Comparison of ENCODE assay signal across 1 cellular context in the genomic region with DNA sequence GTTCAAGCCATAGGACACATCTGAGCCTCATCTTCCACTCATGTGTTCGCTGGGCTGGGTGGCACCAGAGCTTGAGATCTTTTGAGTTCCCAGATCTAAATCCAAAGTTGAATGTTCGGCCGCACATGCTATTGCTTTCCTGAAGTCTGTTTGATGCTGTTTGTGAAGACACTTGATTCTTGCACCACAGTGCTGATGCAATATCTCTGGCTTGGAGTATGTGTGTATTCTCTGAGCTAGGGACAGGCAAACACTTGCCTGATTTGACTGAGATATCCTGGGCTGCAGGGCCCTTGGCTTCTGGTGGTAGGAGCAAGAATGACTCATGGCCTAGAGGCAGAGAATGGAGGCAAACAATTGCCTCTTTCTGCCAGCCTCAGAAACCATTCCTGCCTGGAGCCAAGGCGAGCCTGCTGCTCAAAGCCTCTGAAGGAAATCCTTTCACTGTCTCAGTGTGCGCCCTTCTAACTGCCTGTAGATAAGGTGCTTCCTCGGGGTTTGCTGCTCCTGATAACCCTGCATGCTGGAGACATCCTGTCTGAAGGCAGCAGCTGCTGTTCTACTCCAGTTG.
TF ChIP-seq lines count a peak whose summit lies in the region.

No MANE protein-coding gene starts in this region.

TF ChIP-seq in HepG2, 621 proteins besides CTCF, POLR2A, EP300 and RAD21 (continued from another document and continues in another):
- TF ChIP-seq, protein P1, sequence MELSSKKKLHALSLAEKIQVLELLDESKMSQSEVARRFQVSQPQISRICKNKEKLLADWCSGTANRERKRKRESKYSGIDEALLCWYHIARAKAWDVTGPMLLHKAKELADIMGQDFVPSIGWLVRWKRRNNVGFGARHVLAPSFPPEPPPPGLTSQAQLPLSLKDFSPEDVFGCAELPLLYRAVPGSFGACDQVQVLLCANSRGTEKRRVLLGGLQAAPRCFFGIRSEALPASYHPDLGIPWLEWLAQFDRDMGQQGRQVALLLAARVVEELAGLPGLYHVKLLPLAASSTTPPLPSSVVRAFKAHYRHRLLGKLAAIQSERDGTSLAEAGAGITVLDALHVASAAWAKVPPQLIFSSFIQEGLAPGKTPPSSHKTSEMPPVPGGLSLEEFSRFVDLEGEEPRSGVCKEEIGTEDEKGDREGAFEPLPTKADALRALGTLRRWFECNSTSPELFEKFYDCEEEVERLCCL (CRISPR knock-in tag; IDR thresholded peaks at IDR 0.05; ENCODE audit: borderline replicate concordance): no peak
- TF ChIP-seq ZFX (CRISPR knock-in tag; IDR thresholded peaks at IDR 0.05; ENCODE audit: low read depth) (peak; percentile 65; the same call in 1 of the 2 replicates), ZNF10 (CRISPR knock-in tag; IDR thresholded peaks at IDR 0.05; ENCODE audit: borderline replicate concordance, low read depth) (no peak), CC2D1A (CRISPR knock-in tag; IDR thresholded peaks at IDR 0.05) (no peak), ZNF235 (CRISPR knock-in tag; IDR thresholded peaks at IDR 0.05; ENCODE audit: borderline replicate concordance) (no peak), SP140L (CRISPR knock-in tag; IDR thresholded peaks at IDR 0.05; ENCODE audit: borderline replicate concordance) (no peak), ZNF879 (CRISPR knock-in tag; IDR thresholded peaks at IDR 0.05) (no peak), ZNF605 (CRISPR knock-in tag; IDR thresholded peaks at IDR 0.05) (no peak), ZNF343 (CRISPR knock-in tag; IDR thresholded peaks at IDR 0.05) (no peak), ZMYM4 (CRISPR knock-in tag; IDR thresholded peaks at IDR 0.05) (peak; percentile 48; the same call in 1 of the 2 replicates), SKI (IDR thresholded peaks at IDR 0.05; ENCODE audit: partially characterized antibody) (peak; percentile 26), RBFOX2 (IDR thresholded peaks at IDR 0.05; ENCODE audit: low read depth, low read length) (no peak), NFIC (IDR thresholded peaks at IDR 0.05; ENCODE audit: low read length) (no peak), NFYC (CRISPR knock-in tag; IDR thresholded peaks at IDR 0.05) (no peak), ZEB1 (IDR thresholded peaks at IDR 0.05; ENCODE audit: insufficient replicate concordance, low read depth) (no peak), TBP (CRISPR knock-in tag; IDR thresholded peaks at IDR 0.05) (no peak), ZNF230 (CRISPR knock-in tag; IDR thresholded peaks at IDR 0.05) (no peak), ZNF24 (IDR thresholded peaks at IDR 0.05) (no peak), NRL (CRISPR knock-in tag; IDR thresholded peaks at IDR 0.05; ENCODE audit: borderline replicate concordance) (no peak), ZNF703 (CRISPR knock-in tag; IDR thresholded peaks at IDR 0.05; ENCODE audit: borderline replicate concordance) (no peak), ZFAT (CRISPR knock-in tag; conservative IDR thresholded peaks at IDR 0.05) (no peak), NR2F1 (CRISPR knock-in tag; IDR thresholded peaks at IDR 0.05) (no peak), ZNF264 (CRISPR knock-in tag; IDR thresholded peaks at IDR 0.05) (peak; percentile 68; the same call in 1 of the 2 replicates), ZNF382 (CRISPR knock-in tag; IDR thresholded peaks at IDR 0.05; ENCODE audit: borderline replicate concordance) (no peak), ZNF256 (CRISPR knock-in tag; conservative IDR thresholded peaks at IDR 0.05) (peak; percentile 38; the same call in 1 of the 2 replicates), MBNL3 (CRISPR knock-in tag; conservative IDR thresholded peaks at IDR 0.05) (no peak), PPARG (CRISPR knock-in tag; conservative IDR thresholded peaks at IDR 0.05) (peak; percentile 73), RFX3 (CRISPR knock-in tag; IDR thresholded peaks at IDR 0.05) (no peak), ZNF501 (CRISPR knock-in tag; IDR thresholded peaks at IDR 0.05) (peak; percentile 68; the same call in 1 of the 2 replicates), SIX4 (CRISPR knock-in tag; IDR thresholded peaks at IDR 0.05) (0 out of 2 replicates have a peak, but pooled peaks have one; percentile 12)
- TF ChIP-seq, protein P2, sequence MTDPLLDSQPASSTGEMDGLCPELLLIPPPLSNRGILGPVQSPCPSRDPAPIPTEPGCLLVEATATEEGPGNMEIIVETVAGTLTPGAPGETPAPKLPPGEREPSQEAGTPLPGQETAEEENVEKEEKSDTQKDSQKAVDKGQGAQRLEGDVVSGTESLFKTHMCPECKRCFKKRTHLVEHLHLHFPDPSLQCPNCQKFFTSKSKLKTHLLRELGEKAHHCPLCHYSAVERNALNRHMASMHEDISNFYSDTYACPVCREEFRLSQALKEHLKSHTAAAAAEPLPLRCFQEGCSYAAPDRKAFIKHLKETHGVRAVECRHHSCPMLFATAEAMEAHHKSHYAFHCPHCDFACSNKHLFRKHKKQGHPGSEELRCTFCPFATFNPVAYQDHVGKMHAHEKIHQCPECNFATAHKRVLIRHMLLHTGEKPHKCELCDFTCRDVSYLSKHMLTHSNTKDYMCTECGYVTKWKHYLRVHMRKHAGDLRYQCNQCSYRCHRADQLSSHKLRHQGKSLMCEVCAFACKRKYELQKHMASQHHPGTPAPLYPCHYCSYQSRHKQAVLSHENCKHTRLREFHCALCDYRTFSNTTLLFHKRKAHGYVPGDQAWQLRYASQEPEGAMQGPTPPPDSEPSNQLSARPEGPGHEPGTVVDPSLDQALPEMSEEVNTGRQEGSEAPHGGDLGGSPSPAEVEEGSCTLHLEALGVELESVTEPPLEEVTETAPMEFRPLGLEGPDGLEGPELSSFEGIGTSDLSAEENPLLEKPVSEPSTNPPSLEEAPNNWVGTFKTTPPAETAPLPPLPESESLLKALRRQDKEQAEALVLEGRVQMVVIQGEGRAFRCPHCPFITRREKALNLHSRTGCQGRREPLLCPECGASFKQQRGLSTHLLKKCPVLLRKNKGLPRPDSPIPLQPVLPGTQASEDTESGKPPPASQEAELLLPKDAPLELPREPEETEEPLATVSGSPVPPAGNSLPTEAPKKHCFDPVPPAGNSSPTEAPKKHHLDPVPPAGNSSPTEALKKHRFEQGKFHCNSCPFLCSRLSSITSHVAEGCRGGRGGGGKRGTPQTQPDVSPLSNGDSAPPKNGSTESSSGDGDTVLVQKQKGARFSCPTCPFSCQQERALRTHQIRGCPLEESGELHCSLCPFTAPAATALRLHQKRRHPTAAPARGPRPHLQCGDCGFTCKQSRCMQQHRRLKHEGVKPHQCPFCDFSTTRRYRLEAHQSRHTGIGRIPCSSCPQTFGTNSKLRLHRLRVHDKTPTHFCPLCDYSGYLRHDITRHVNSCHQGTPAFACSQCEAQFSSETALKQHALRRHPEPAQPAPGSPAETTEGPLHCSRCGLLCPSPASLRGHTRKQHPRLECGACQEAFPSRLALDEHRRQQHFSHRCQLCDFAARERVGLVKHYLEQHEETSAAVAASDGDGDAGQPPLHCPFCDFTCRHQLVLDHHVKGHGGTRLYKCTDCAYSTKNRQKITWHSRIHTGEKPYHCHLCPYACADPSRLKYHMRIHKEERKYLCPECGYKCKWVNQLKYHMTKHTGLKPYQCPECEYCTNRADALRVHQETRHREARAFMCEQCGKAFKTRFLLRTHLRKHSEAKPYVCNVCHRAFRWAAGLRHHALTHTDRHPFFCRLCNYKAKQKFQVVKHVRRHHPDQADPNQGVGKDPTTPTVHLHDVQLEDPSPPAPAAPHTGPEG (CRISPR knock-in tag; IDR thresholded peaks at IDR 0.05): no peak
- TF ChIP-seq, protein P3, sequence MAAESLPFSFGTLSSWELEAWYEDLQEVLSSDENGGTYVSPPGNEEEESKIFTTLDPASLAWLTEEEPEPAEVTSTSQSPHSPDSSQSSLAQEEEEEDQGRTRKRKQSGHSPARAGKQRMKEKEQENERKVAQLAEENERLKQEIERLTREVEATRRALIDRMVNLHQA (CRISPR knock-in tag; IDR thresholded peaks at IDR 0.05): no peak
- TF ChIP-seq, protein P4, sequence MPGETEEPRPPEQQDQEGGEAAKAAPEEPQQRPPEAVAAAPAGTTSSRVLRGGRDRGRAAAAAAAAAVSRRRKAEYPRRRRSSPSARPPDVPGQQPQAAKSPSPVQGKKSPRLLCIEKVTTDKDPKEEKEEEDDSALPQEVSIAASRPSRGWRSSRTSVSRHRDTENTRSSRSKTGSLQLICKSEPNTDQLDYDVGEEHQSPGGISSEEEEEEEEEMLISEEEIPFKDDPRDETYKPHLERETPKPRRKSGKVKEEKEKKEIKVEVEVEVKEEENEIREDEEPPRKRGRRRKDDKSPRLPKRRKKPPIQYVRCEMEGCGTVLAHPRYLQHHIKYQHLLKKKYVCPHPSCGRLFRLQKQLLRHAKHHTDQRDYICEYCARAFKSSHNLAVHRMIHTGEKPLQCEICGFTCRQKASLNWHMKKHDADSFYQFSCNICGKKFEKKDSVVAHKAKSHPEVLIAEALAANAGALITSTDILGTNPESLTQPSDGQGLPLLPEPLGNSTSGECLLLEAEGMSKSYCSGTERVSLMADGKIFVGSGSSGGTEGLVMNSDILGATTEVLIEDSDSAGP (CRISPR knock-in tag; IDR thresholded peaks at IDR 0.05; ENCODE audit: borderline replicate concordance): peak; percentile 49
- TF ChIP-seq, protein P5, sequence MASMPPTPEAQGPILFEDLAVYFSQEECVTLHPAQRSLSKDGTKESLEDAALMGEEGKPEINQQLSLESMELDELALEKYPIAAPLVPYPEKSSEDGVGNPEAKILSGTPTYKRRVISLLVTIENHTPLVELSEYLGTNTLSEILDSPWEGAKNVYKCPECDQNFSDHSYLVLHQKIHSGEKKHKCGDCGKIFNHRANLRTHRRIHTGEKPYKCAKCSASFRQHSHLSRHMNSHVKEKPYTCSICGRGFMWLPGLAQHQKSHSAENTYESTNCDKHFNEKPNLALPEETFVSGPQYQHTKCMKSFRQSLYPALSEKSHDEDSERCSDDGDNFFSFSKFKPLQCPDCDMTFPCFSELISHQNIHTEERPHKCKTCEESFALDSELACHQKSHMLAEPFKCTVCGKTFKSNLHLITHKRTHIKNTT (CRISPR knock-in tag; IDR thresholded peaks at IDR 0.05): no peak
- TF ChIP-seq, protein P6, sequence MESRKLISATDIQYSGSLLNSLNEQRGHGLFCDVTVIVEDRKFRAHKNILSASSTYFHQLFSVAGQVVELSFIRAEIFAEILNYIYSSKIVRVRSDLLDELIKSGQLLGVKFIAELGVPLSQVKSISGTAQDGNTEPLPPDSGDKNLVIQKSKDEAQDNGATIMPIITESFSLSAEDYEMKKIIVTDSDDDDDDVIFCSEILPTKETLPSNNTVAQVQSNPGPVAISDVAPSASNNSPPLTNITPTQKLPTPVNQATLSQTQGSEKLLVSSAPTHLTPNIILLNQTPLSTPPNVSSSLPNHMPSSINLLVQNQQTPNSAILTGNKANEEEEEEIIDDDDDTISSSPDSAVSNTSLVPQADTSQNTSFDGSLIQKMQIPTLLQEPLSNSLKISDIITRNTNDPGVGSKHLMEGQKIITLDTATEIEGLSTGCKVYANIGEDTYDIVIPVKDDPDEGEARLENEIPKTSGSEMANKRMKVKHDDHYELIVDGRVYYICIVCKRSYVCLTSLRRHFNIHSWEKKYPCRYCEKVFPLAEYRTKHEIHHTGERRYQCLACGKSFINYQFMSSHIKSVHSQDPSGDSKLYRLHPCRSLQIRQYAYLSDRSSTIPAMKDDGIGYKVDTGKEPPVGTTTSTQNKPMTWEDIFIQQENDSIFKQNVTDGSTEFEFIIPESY (CRISPR knock-in tag; IDR thresholded peaks at IDR 0.05): no peak
- TF ChIP-seq, protein P7, sequence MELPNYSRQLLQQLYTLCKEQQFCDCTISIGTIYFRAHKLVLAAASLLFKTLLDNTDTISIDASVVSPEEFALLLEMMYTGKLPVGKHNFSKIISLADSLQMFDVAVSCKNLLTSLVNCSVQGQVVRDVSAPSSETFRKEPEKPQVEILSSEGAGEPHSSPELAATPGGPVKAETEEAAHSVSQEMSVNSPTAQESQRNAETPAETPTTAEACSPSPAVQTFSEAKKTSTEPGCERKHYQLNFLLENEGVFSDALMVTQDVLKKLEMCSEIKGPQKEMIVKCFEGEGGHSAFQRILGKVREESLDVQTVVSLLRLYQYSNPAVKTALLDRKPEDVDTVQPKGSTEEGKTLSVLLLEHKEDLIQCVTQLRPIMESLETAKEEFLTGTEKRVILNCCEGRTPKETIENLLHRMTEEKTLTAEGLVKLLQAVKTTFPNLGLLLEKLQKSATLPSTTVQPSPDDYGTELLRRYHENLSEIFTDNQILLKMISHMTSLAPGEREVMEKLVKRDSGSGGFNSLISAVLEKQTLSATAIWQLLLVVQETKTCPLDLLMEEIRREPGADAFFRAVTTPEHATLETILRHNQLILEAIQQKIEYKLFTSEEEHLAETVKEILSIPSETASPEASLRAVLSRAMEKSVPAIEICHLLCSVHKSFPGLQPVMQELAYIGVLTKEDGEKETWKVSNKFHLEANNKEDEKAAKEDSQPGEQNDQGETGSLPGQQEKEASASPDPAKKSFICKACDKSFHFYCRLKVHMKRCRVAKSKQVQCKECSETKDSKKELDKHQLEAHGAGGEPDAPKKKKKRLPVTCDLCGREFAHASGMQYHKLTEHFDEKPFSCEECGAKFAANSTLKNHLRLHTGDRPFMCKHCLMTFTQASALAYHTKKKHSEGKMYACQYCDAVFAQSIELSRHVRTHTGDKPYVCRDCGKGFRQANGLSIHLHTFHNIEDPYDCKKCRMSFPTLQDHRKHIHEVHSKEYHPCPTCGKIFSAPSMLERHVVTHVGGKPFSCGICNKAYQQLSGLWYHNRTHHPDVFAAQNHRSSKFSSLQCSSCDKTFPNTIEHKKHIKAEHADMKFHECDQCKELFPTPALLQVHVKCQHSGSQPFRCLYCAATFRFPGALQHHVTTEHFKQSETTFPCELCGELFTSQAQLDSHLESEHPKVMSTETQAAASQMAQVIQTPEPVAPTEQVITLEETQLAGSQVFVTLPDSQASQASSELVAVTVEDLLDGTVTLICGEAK (IDR thresholded peaks at IDR 0.05): no peak
- TF ChIP-seq, protein P7 (CRISPR knock-in tag; IDR thresholded peaks at IDR 0.05): peak; percentile 30; the same call in 1 of the 2 replicates
- TF ChIP-seq, protein P8, sequence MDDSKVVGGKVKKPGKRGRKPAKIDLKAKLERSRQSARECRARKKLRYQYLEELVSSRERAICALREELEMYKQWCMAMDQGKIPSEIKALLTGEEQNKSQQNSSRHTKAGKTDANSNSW (CRISPR knock-in tag; IDR thresholded peaks at IDR 0.05; ENCODE audit: borderline replicate concordance): no peak
